In the genomic region with DNA sequence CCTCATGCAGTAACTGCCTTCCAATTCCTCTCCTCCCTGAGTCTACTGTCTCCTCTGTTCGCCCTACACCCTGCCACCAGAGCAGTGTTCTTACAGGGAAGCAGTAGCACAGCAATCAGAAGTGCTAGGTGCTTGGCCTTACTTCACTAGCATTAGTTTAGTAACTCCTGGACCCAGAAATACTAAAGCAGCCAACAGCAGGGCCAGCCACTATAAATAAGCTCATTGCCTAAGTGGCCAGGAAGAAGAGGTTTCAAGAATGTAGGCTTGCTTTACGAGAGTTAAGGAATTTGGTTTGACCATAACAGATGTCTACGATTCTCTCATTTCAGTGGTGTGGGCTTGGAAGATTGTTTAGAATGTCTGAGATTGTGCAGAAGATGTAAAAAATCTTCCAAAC, we compare ENCODE assay signal across 12 cellular contexts.
DNase-seq lines count a peak whose midpoint lies in the region; ATAC-seq and TF ChIP-seq lines count a peak whose summit lies in the region.
"Had no signal": no experiment of that assay in that cellular context is flagged by ENCODE, and none has a peak within 500 bp of the region (broad histone marks: within the 10 kb centered on the region; RNA-seq: fewer than 3 reads in every experiment).

No MANE protein-coding gene starts in this region.

- H3K4me3 Mint-ChIP-seq in HFFc6 = peak overlapping the region; percentile 72
- H3K4me3 Mint-ChIP-seq: natural killer cell; stimulated activated naive B cell treated with anti-CD40 and anti-IgM and Interleukin-4, amounts not matched to agents 10 μg/mL and 1 μg/mL and 100 μg/mL, for 72 hours had no signal

- no peak overlapping the region for H2AFZ ChIP-seq in hepatocyte

- no peaks in the 10 kb centered on the region for H3K9me3 ChIP-seq in hepatocyte (ENCODE audit: low read depth)
- no peaks in the 10 kb centered on the region for H3K9me3 ChIP-seq in transverse colon

- no peaks in the 10 kb centered on the region for H3K79me2 ChIP-seq in hepatocyte

- no peaks in the 10 kb centered on the region; the same call in 1 of the 2 replicates for H3K27me3 Mint-ChIP-seq in HFFc6 (ENCODE audit: insufficient read depth)
- H3K27me3 Mint-ChIP-seq: stimulated activated naive B cell treated with anti-CD40 and anti-IgM and Interleukin-4, amounts not matched to agents 10 μg/mL and 1 μg/mL and 100 μg/mL, for 72 hours had no signal

- peak overlapping the region; percentile 85 for H3K27ac ChIP-seq in brain microvascular endothelial cell
- H3K27ac ChIP-seq in hepatocyte = peak overlapping the region; percentile 28
- H3K27ac ChIP-seq in transverse colon = peak overlapping the region in 3 of 4 donors; percentile 54 to 73 (median 65)

- DNase-seq in HFFc6 (peak; percentile 90), brain microvascular endothelial cell (peak; percentile 67), hepatocyte (ENCODE audit: low spot score) (peak; percentile 18), transverse colon (no peak), ACHN (no peak), NCI-H1930 (lab: John Stamatoyannopoulos, UW) (no peak)
- DNase-seq: activated CD4-positive, alpha-beta T cell treated with anti-CD3 and anti-CD28 coated beads, Interleukin-2, amount 50 U/mL, for 48 hours; activated naive CD4-positive, alpha-beta T cell treated with anti-CD3 and anti-CD28 coated beads, Interleukin-2, amount 50 U/mL, for 16 hours; natural killer cell; stimulated activated CD4-positive, alpha-beta T cell treated with anti-CD3 and anti-CD28 coated beads, Interleukin-1b, Interleukin-23, amount 100 ng/mL, for 48 hours; stimulated activated naive B cell treated with anti-CD40 and anti-IgM and Interleukin-4, amounts not matched to agents 10 μg/mL and 1 μg/mL and 100 μg/mL, for 72 hours had no signal

- H4K20me1 ChIP-seq in hepatocyte (ENCODE audit: insufficient read depth, poor library complexity, severe bottlenecking) = no peaks in the 10 kb centered on the region

- TF ChIP-seq EP300 in transverse colon (IDR thresholded peaks at IDR 0.05; ENCODE audit: low read depth) = no peak

- peak overlapping the region; percentile 0 for H3K4me2 ChIP-seq in hepatocyte

- H3K27ac Mint-ChIP-seq in HFFc6 = peak overlapping the region; percentile 92
- H3K27ac Mint-ChIP-seq: natural killer cell; stimulated activated naive B cell treated with anti-CD40 and anti-IgM and Interleukin-4, amounts not matched to agents 10 μg/mL and 1 μg/mL and 100 μg/mL, for 72 hours had no signal

- peaks cover 19% of the 10 kb centered on the region for H3K36me3 Mint-ChIP-seq in HFFc6 (ENCODE audit: low read depth)
- H3K36me3 Mint-ChIP-seq: stimulated activated naive B cell treated with anti-CD40 and anti-IgM and Interleukin-4, amounts not matched to agents 10 μg/mL and 1 μg/mL and 100 μg/mL, for 72 hours had no signal

- intact Hi-C loops in transverse colon (cut with DNase I; ENCODE audit: low total_unique reads) = no loop called here

- 49% methylated on average over 3 of the region's 3 CpGs for WGBS in hepatocyte (ENCODE audit: low lambda C conversion rate, missing lambda C conversion rate)
- 66 to 68% methylated on average over 3 of the region's 3 CpGs for WGBS in transverse colon (ENCODE audit: low coverage in 1 of 2), 2 donors

- no peak for TF ChIP-seq POLR2A in transverse colon (IDR thresholded peaks at IDR 0.05)

- no peak overlapping the region for H3K4me3 ChIP-seq in brain microvascular endothelial cell (ENCODE audit: low read depth, low read length)
- no peak overlapping the region for H3K4me3 ChIP-seq in hepatocyte
- no peak overlapping the region for H3K4me3 ChIP-seq in transverse colon

- H3K36me3 ChIP-seq in brain microvascular endothelial cell (replicated peaks) (no peaks in the 10 kb centered on the region), hepatocyte (replicated peaks; ENCODE audit: insufficient read depth, low read depth) (no peaks in the 10 kb centered on the region), transverse colon (no peaks in the 10 kb centered on the region)

- H3K9me3 Mint-ChIP-seq in HFFc6 = no peaks in the 10 kb centered on the region
- H3K9me3 Mint-ChIP-seq: natural killer cell; stimulated activated naive B cell treated with anti-CD40 and anti-IgM and Interleukin-4, amounts not matched to agents 10 μg/mL and 1 μg/mL and 100 μg/mL, for 72 hours had no signal

- ATAC-seq in HG02588 (IDR thresholded peaks at IDR 0.05; ENCODE audit: unreplicated experiment) = no peak
- ATAC-seq: natural killer cell; stimulated activated naive B cell treated with anti-CD40 and anti-IgM and Interleukin-4, amounts not matched to agents 10 μg/mL and 1 μg/mL and 100 μg/mL, for 72 hours had no signal

- TF ChIP-seq CTCF in HFFc6 (IDR thresholded peaks at IDR 0.05) (no peak), brain microvascular endothelial cell (IDR thresholded peaks at IDR 0.05; ENCODE audit: low read depth, low read length, missing control alignments) (no peak), hepatocyte (IDR thresholded peaks at IDR 0.05; ENCODE audit: poor library complexity) (no peak), transverse colon (IDR thresholded peaks at IDR 0.05) (no peak)

- in situ Hi-C loops in brain microvascular endothelial cell (cut with HindIII; ENCODE audit: low pct_ligation_motif_present, low sequenced_read_pairs) = no loop called here
- in situ Hi-C loops in transverse colon (cut with MboI; ENCODE audit: low pct_ligation_motif_present in 1 of 4, low pct_unique_long_range_greater_than_20kb in 1 of 4, low sequenced_read_pairs in 3 of 4) = no loop called here
- in situ Hi-C loops in ACHN (cut with HindIII; ENCODE audit: low pct_ligation_motif_present, low pct_unique_long_range_greater_than_20kb, low sequenced_read_pairs) = no loop called here

- H3K9me2 ChIP-seq in hepatocyte (replicated peaks; ENCODE audit: insufficient read depth) = no peaks in the 10 kb centered on the region

- H3K4me1 ChIP-seq in hepatocyte (ENCODE audit: insufficient read depth) (peaks cover 8% of the 10 kb centered on the region), transverse colon (peaks cover 0 to 6% (median 1%) of the 10 kb centered on the region in 4 donors)

- H3K4me1 Mint-ChIP-seq in HFFc6 (ENCODE audit: low read depth) = peaks cover 55% of the 10 kb centered on the region
- H3K4me1 Mint-ChIP-seq: natural killer cell; stimulated activated naive B cell treated with anti-CD40 and anti-IgM and Interleukin-4, amounts not matched to agents 10 μg/mL and 1 μg/mL and 100 μg/mL, for 72 hours had no signal

- H3K27me3 ChIP-seq in brain microvascular endothelial cell (replicated peaks) (no peaks in the 10 kb centered on the region), hepatocyte (no peaks in the 10 kb centered on the region), transverse colon (no peaks in the 10 kb centered on the region)

Comparison
In these comparisons a context has a peak if more than half of its experiments do, and no peak if none do; other contexts are left out.
1. DNase-seq: peak in HFFc6 (single experiment), brain microvascular endothelial cell (single experiment) and hepatocyte (single experiment); none in transverse colon (single experiment), ACHN (single experiment) and NCI-H1930 (0 of 2).
2. H3K27ac ChIP-seq: peak in every context shown above with its lines; median percentile 85 in brain microvascular endothelial cell; 65 in transverse colon; 28 in hepatocyte.